In the genomic region with DNA sequence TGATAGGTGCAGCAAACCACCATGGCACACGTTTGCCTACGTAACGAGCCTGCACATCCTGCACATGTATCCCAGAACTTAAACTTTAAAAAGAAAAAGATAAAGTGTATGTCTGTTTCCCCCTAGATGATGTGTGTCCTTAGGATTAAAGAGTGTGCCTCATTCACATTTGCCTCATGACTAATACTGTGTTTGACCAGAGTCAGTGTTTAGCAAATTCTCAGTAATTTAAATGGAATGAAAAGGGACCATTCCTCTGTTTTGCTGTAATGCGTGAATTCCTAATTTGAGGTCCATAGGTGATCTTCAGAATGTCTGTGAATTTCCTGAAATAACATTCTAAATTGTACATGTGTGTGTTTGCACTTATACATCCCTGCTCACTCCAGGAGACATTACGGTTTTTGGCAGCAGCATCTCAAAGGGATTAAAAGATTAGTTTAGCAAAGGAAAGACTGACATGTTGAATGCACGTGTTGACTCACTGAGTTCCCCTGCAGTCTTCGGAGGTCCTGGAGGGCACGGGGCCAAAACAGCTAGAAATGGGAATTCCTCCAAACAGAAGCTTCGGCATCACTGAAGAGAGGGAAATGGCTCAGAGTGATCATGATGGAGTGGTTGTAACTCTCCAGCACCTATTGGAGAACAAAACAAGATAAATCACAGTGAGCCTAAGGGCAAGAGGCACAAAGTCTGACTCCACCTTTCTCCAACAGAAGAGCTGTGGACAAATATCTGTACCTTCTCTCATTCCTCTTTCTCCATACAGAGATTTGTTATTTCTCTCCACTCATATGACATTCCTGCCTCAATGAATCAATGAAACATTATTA, we compare ENCODE assay signal across 22 cellular contexts. TPM values are rescaled to one million over a fixed set of nuclear protein-coding genes. Genes with fewer than 3 reads are reported as not detected.
DNase-seq lines count a peak whose midpoint lies in the region; ATAC-seq and TF ChIP-seq lines count a peak whose summit lies in the region.
"Had no signal": no experiment of that assay in that cellular context is flagged by ENCODE, and none has a peak within 500 bp of the region (broad histone marks: within the 10 kb centered on the region; RNA-seq: fewer than 3 reads in every experiment).

No MANE protein-coding gene starts in this region.

- no peak for TF ChIP-seq CTCF in retinal pigment epithelial cell (conservative IDR thresholded peaks at IDR 0.05; ENCODE audit: low read depth, low read length)

- no peak for ATAC-seq in GM19397 (IDR thresholded peaks at IDR 0.05; ENCODE audit: unreplicated experiment)
- ATAC-seq: activated T-cell treated with anti-CD3 and anti-CD28 coated beads, Interleukin-2, amount 50 U/mL, for 72 hours; natural killer cell treated with Interleukin-12 subunit alpha and Interleukin-12 subunit beta and Interleukin-15 and Interleukin-18, amount 100 ng/mL, for 72 hours; stimulated activated naive CD8-positive, alpha-beta T cell treated with anti-CD3 and anti-CD28 coated beads, Interleukin-15, Interleukin-2, amounts not matched to agents 100 U/mL and 50 U/mL, for 24 hours had no signal

- no peaks in the 10 kb centered on the region for H3K27me3 ChIP-seq in MG63
- no peaks in the 10 kb centered on the region for H3K27me3 ChIP-seq in SJCRH30
- H3K27me3 ChIP-seq: cardiac muscle cell had no signal

- H3K9me3 ChIP-seq in MG63 (peaks cover 5% of the 10 kb centered on the region; the same call in 1 of the 2 replicates), SJCRH30 (replicated peaks) (0 out of 2 replicates have a peak, but pooled peaks cover 3% of the 10 kb centered on the region)

- H3K27ac ChIP-seq in SJCRH30 = no peak overlapping the region
- H3K27ac ChIP-seq: cardiac muscle cell, SK-N-MC had no signal

- H3K4me1 ChIP-seq in SJCRH30 = no peaks in the 10 kb centered on the region

- DNase-seq in EL (peak; percentile 45), MG63 (peak; percentile 85), SJCRH30 (peak; percentile 11 to 22), retinal pigment epithelial cell (ENCODE audit: low read depth) (peak; percentile 78), NCI-H2029 (lab: John Stamatoyannopoulos, UW) (no peak)
- no peak for DNase-seq in activated naive CD4-positive, alpha-beta T cell treated with Interleukin-2 at 50 U/mL for 16 hours
- no peak for DNase-seq in stimulated activated CD4-positive, alpha-beta T cell treated with anti-CD3 and anti-CD28 coated beads, Interleukin-12 subunit alpha, Interleukin-12 subunit beta, amount 100 ng/mL, for 4 hours
- DNase-seq: activated CD4-positive, alpha-beta T cell treated with anti-CD3 and anti-CD28 coated beads for 4 hours; activated naive CD4-positive, alpha-beta T cell treated with anti-CD3 and anti-CD28 coated beads for 36 hours; activated T-cell treated with anti-CD3 and anti-CD28 coated beads, Interleukin-2, amount 50 U/mL, for 72 hours; CD4-positive, CD25-positive, alpha-beta regulatory T cell; GF-D8; GOT3; NCI-H2081 treated with DMSO at 0.1 percent for 48 hours; retina; stimulated activated naive CD8-positive, alpha-beta T cell treated with anti-CD3 and anti-CD28 coated beads, Interleukin-15, Interleukin-2, amounts not matched to agents 100 U/mL and 50 U/mL, for 24 hours; T-helper 2 cell had no signal

- no peaks in the 10 kb centered on the region for H3K36me3 ChIP-seq in MG63
- H3K36me3 ChIP-seq in SJCRH30 = no peaks in the 10 kb centered on the region
- H3K36me3 ChIP-seq: cardiac muscle cell had no signal

- H3K4me3 ChIP-seq in MG63 (no peak overlapping the region), SJCRH30 (no peak overlapping the region), retinal pigment epithelial cell (ENCODE audit: low read length) (no peak overlapping the region)
- H3K4me3 ChIP-seq: cardiac muscle cell, SK-N-MC had no signal

RNA-seq across cellular contexts. Expression of gene SLC35F3, which starts 19.1 kb away (rescaled TPM):
- 2.5 and 3.3 TPM in 2 replicates for total RNA-seq in MG63 (2014; rRNA removed; shearing (Covaris generic); ENCODE audit: low replicate concordance)
- not detected in 2 replicates for total RNA-seq in SJCRH30 (2014; rRNA removed; shearing (Covaris generic))
- total RNA-seq: activated naive CD4-positive, alpha-beta T cell treated with anti-CD3 and anti-CD28 coated beads for 36 hours; osteoblast had no signal

Comparison
In these comparisons a context has a peak if more than half of its experiments do, and no peak if none do; other contexts are left out.
1. DNase-seq: peak in EL (single experiment), MG63 (single experiment), SJCRH30 (2 of 2) and retinal pigment epithelial cell (single experiment); none in NCI-H2029 (single experiment), activated naive CD4-positive, alpha-beta T cell treated with Interleukin-2 at 50 U/mL for 16 hours (single experiment) and stimulated activated CD4-positive, alpha-beta T cell treated with anti-CD3 and anti-CD28 coated beads, Interleukin-12 subunit alpha, Interleukin-12 subunit beta, amount 100 ng/mL, for 4 hours (single experiment).